In the genomic region with DNA sequence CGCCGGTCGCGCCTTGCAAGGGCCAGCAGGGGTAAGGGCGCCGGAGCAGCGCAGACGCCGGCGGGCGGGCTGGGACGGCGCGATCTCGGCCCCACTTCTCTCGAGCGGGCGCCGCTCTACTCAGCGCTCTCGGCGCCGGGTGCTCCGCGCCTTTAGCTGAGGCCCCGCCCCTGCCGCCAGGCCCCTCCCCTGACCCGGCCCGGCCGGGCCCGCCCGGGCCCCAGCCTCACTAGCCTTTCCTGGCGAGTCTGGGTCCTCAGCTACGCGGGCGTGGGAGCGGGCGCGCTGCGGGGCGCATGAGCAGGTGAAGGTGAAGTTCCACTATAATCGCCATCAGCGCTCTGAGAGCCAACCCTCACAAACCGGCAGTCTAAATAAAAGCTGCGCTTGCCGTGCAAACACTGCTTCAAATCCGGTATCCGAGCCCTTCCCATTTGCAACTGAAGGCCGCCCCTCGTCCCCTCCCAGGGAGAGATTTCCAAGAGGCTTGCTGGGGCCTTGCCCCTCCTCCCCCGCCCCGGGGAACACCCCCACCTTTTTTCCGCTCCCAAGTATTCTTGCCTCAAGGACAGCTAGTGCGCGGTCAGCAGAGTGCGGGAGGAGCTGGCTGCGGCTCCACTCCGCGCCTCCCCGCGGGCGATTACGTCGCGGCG, we compare ENCODE assay signal across 8 cellular contexts. TPM values are rescaled to one million over a fixed set of nuclear protein-coding genes. Genes with fewer than 3 reads are reported as not detected.
DNase-seq lines count a peak whose midpoint lies in the region; ATAC-seq, FAIRE-seq and TF ChIP-seq lines count a peak whose summit lies in the region.

A gene with protein sequence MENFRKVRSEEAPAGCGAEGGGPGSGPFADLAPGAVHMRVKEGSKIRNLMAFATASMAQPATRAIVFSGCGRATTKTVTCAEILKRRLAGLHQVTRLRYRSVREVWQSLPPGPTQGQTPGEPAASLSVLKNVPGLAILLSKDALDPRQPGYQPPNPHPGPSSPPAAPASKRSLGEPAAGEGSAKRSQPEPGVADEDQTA (minus strand): TSS at position 125 of the 653 bp plus-strand sequence. CDS start 189 bp downstream, outside the sequence.

- H4K12ac ChIP-seq in trophoblast cell (ENCODE audit: low read depth, low read length): no peak within 1 kb of the TSS

- 0 to 1% (median 1%) methylated on average over 32 to 66 of the region's 66 CpGs for WGBS in heart left ventricle, 4 donors
- WGBS in trophoblast cell (ENCODE audit: extremely low coverage, insufficient coverage, insufficient read length): no CpG with 5 or more reads among the region's 66 CpGs
- 0 to 1% methylated on average over 15 to 39 of the region's 66 CpGs for WGBS in tibial nerve, 2 donors

- no peak within 1 kb of the TSS for H3K23ac ChIP-seq in trophoblast cell (ENCODE audit: low read length)

- H3K4ac ChIP-seq in trophoblast cell (ENCODE audit: low read depth, low read length): no peak within 1 kb of the TSS

- H3K27me3 ChIP-seq in adipocyte (replicated peaks; ENCODE audit: control insufficient read depth, insufficient read depth, low read length): peaks cover 18% of the 10 kb centered on the region
- H3K27me3 ChIP-seq in heart left ventricle: peaks cover 0 to 27% (median 10%) of the 10 kb centered on the region in 9 donors
- peaks cover 51% of the 10 kb centered on the region for H3K27me3 ChIP-seq in trophoblast cell (ENCODE audit: insufficient read depth, low read length)
- H3K27me3 ChIP-seq in tibial nerve: peaks cover 0 to 23% of the 10 kb centered on the region in 2 donors

- no peak within 1 kb of the TSS for H2AK5ac ChIP-seq in trophoblast cell (ENCODE audit: low read length)

- H3K27ac ChIP-seq in heart left ventricle (peak within 1 kb of the TSS; percentile 47 to 85 (median 76)), trophoblast cell (ENCODE audit: low read depth, low read length) (no peak within 1 kb of the TSS), tibial nerve (peak within 1 kb of the TSS; percentile 18 to 94 (median 86))

- ATAC-seq in GM21423 (IDR thresholded peaks at IDR 0.05; ENCODE audit: unreplicated experiment) (peak; percentile 69), heart left ventricle (peak; percentile 73 to 91 (median 88))

- intact Hi-C loops in heart left ventricle (cut with DNase I): loop anchor here in 4 of 10 donors (10.0 kb wide), 2 partner anchors 248 to 322 kb away; a partner anchor contains a TSS

- H3K36me3 ChIP-seq in adipocyte (ENCODE audit: control insufficient read depth, insufficient read depth, low read length, severe bottlenecking): no peaks in the 10 kb centered on the region
- no peaks in the 10 kb centered on the region for H3K36me3 ChIP-seq in heart left ventricle
- no peaks in the 10 kb centered on the region for H3K36me3 ChIP-seq in trophoblast cell (ENCODE audit: control insufficient read depth in 1 of 2, insufficient read depth in 2 of 2, low read length in 2 of 2)
- H3K36me3 ChIP-seq in tibial nerve: no peaks in the 10 kb centered on the region

- H3K79me2 ChIP-seq in trophoblast cell (ENCODE audit: control insufficient read depth, insufficient read depth, low read length, poor library complexity): no peaks in the 10 kb centered on the region

- peak within 1 kb of the TSS; percentile 78 for H3K9ac ChIP-seq in adipocyte (ENCODE audit: low read length)
- no peak within 1 kb of the TSS for H3K9ac ChIP-seq in trophoblast cell (ENCODE audit: low read length)

- H4K8ac ChIP-seq in trophoblast cell (ENCODE audit: low read depth, low read length): peak within 1 kb of the TSS; percentile 21

- H3K9me3 ChIP-seq in adipocyte (ENCODE audit: control insufficient read depth, low read length): no peaks in the 10 kb centered on the region
- H3K9me3 ChIP-seq in heart left ventricle: no peaks in the 10 kb centered on the region
- H3K9me3 ChIP-seq in trophoblast cell (ENCODE audit: insufficient read depth, low read depth, low read length): peaks cover 4% of the 10 kb centered on the region
- H3K9me3 ChIP-seq in tibial nerve: no peaks in the 10 kb centered on the region

- DNase-seq in D721Med (ENCODE audit: insufficient read length, low spot score): peak; percentile 70
- DNase-seq in Jurkat, Clone E6-1 (ENCODE audit: low read depth, low spot score): no peak
- DNase-seq in SKM-1 (lab: John Stamatoyannopoulos, UW; ENCODE audit: unreplicated experiment): peak; percentile 51
- DNase-seq in adipocyte (ENCODE audit: low read depth): peak; percentile 82
- peak; percentile 74 to 90 (median 78) for DNase-seq in heart left ventricle
- DNase-seq in trophoblast cell: peak; percentile 68 to 79
- DNase-seq in tibial nerve (ENCODE audit: low spot score in 2 of 2): peak; percentile 38 to 55

- H3K4me2 ChIP-seq in trophoblast cell (ENCODE audit: low read length): peak within 1 kb of the TSS; percentile 98

- H3K4me1 ChIP-seq in adipocyte (ENCODE audit: control insufficient read depth, insufficient read depth, low read length): peaks cover 36% of the 10 kb centered on the region
- peaks cover 0 to 58% (median 37%) of the 10 kb centered on the region in 12 donors for H3K4me1 ChIP-seq in heart left ventricle
- H3K4me1 ChIP-seq in trophoblast cell (ENCODE audit: control insufficient read depth in 1 of 2, insufficient read depth in 2 of 2, low read length in 2 of 2): peaks cover 13 to 14% of the 10 kb centered on the region in 2 experiments
- peaks cover 0 to 59% (median 20%) of the 10 kb centered on the region in 4 donors for H3K4me1 ChIP-seq in tibial nerve

- TF ChIP-seq POLR2A in heart left ventricle (IDR thresholded peaks at IDR 0.05) (peak in 1 of 2 donors; percentile 82), tibial nerve (IDR thresholded peaks at IDR 0.05) (peak; percentile 42 to 58)

- H3K14ac ChIP-seq in trophoblast cell (ENCODE audit: low read length): no peak within 1 kb of the TSS

- H4K91ac ChIP-seq in trophoblast cell (ENCODE audit: low read depth, low read length): no peak within 1 kb of the TSS

- no peak within 1 kb of the TSS for H2BK120ac ChIP-seq in trophoblast cell (ENCODE audit: insufficient read depth, low read length, poor library complexity)

- no peak within 1 kb of the TSS for H2BK12ac ChIP-seq in trophoblast cell (ENCODE audit: low read length)

- peak within 1 kb of the TSS; percentile 56 for H3K4me3 ChIP-seq in Jurkat, Clone E6-1 (ENCODE audit: low read length)
- peak within 1 kb of the TSS; percentile 76 for H3K4me3 ChIP-seq in adipocyte (ENCODE audit: low read length)
- peak within 1 kb of the TSS; percentile 23 to 73 (median 58) for H3K4me3 ChIP-seq in heart left ventricle
- H3K4me3 ChIP-seq in trophoblast cell (ENCODE audit: low read depth, low read length): peak within 1 kb of the TSS; percentile 65
- peak within 1 kb of the TSS; percentile 53 to 79 (median 71) for H3K4me3 ChIP-seq in tibial nerve

- H2AFZ ChIP-seq in trophoblast cell (ENCODE audit: insufficient read depth, low read length, poor library complexity): peak within 1 kb of the TSS; percentile 56

- peak in 1 of 2 donors; percentile 47 for TF ChIP-seq EP300 in tibial nerve (IDR thresholded peaks at IDR 0.05)

- H2BK5ac ChIP-seq in trophoblast cell (ENCODE audit: low read depth, low read length, poor library complexity): no peak within 1 kb of the TSS

- no peaks in the 10 kb centered on the region for H3K79me1 ChIP-seq in trophoblast cell (ENCODE audit: low read length)

- TF ChIP-seq CTCF in D721Med (IDR thresholded peaks at IDR 0.05; ENCODE audit: insufficient read depth, missing control alignments) (no peak), heart left ventricle (IDR thresholded peaks at IDR 0.05) (no peak), tibial nerve (IDR thresholded peaks at IDR 0.05) (no peak)

- FAIRE-seq in D721Med (lab: Jason Lieb, UNC): no peak

- H3K18ac ChIP-seq in trophoblast cell (ENCODE audit: low read length): no peak within 1 kb of the TSS

RNA-seq across cellular contexts. Expression of the gene that starts here (rescaled TPM):
- polyA plus RNA-seq in Jurkat, Clone E6-1 (2012; ENCODE audit: insufficient read depth, insufficient read length): 2.8 TPM
- total RNA-seq in heart left ventricle: 1 to 10 TPM; 1.1 to 5.8 (median 2.1) TPM
- 1 to 10 TPM; 1.6 to 4.0 TPM for polyA plus RNA-seq in heart left ventricle
- polyA plus RNA-seq in trophoblast cell (2013): 0.19 and 0.22 TPM in 2 replicates
- total RNA-seq in tibial nerve: 10 to 100 TPM; 10.1 to 15.9 (median 13.0) TPM
